In the genomic region with DNA sequence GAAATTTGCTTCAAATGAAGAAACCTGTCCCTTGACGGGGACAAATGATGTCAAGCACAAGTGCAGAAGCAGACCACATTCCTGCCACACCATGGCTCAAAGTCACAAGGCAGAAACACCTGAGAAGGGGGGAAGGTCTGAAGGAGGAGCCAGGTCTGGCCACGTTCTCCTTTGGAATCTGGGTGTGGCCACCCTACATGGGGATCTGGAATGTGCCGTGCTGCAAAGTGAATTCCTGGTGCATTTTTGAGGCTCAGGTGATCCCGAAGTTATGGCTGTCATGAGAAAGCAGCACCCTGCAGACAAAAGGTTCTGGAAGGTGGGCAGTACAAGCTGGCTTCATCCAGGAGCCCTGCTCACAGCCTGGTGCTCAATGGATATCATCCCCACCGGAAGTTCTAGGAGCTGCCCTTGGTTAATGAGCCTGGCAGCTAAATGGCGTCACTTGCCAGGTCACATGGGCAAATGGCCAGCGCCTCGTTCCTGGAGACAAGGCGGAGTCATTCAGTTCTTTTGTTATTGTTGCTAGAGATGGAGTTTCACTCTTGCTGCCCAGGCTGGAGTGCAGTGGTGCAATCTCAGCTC, we compare ENCODE assay signal across 15 cellular contexts. TPM values are rescaled to one million over a fixed set of nuclear protein-coding genes. Genes with fewer than 3 reads are reported as not detected.
DNase-seq lines count a peak whose midpoint lies in the region; ATAC-seq, FAIRE-seq and TF ChIP-seq lines count a peak whose summit lies in the region.
"Had no signal": no experiment of that assay in that cellular context is flagged by ENCODE, and none has a peak within 500 bp of the region (broad histone marks: within the 10 kb centered on the region; RNA-seq: fewer than 3 reads in every experiment).

No MANE protein-coding gene starts in this region.

- DNase-seq in NCI-H748 (lab: John Stamatoyannopoulos, UW; ENCODE audit: unreplicated experiment) (peak; percentile 36), NCI-H748 treated with DMSO at 0.1 percent for 48 hours (lab: John Stamatoyannopoulos, UW) (no peak), body of pancreas (peak; percentile 57 to 71 (median 64)), kidney (peak; percentile 92), ureter (ENCODE audit: low spot score) (peak; percentile 54), superior temporal gyrus (ENCODE audit: extremely low spot score) (no peak), NCI-H146 treated with DMSO at 0.1 percent for 48 hours (lab: John Stamatoyannopoulos, UW; ENCODE audit: unreplicated experiment) (no peak)
- DNase-seq: activated CD8-positive, alpha-beta memory T cell treated with anti-CD3 and anti-CD28 coated beads, Interleukin-2, amount 10 ng/mL, durations not matched to agents 7 days and 5 days; NCI-H510A treated with DMSO at 0.1 percent for 48 hours had no signal

- H3K4me3 ChIP-seq in body of pancreas (no peak overlapping the region), kidney (ENCODE audit: low read length in 2 of 2) (peak overlapping the region; percentile 33 to 43)
- H3K4me3 ChIP-seq: thoracic aorta had no signal

- no peaks in the 10 kb centered on the region for H3K9me3 ChIP-seq in body of pancreas
- no peaks in the 10 kb centered on the region for H3K9me3 ChIP-seq in kidney (ENCODE audit: control insufficient read depth in 1 of 2, low read length in 2 of 2)
- H3K9me3 ChIP-seq: thoracic aorta had no signal

- ATAC-seq in body of pancreas (peak; percentile 86), GM21515 (IDR thresholded peaks at IDR 0.05; ENCODE audit: unreplicated experiment) (no peak)
- ATAC-seq: activated CD8-positive, alpha-beta memory T cell treated with anti-CD3 and anti-CD28 coated beads, Interleukin-2, amount 10 ng/mL, durations not matched to agents 7 days and 5 days; natural killer cell treated with Interleukin-12 subunit alpha and Interleukin-12 subunit beta and Interleukin-15 and Interleukin-18, amount 100 ng/mL, for 72 hours; Right ventricle myocardium inferior had no signal

- 39 to 43% methylated on average over 5 to 9 of the region's 9 CpGs for WGBS in body of pancreas, 2 donors

- no peak overlapping the region for H3K9ac ChIP-seq in kidney (ENCODE audit: low read length in 2 of 2)

- FAIRE-seq in kidney (lab: Jason Lieb, UNC): no peak
- FAIRE-seq: islet of Langerhans, TTC549 had no signal

- intact Hi-C loops in body of pancreas (cut with DNase I): no loop called here
- intact Hi-C loops in kidney (cut with DNase I): no loop called here

- H3K4me1 ChIP-seq in body of pancreas: peaks cover 6% of the 10 kb centered on the region
- no peaks in the 10 kb centered on the region for H3K4me1 ChIP-seq in kidney (ENCODE audit: control insufficient read depth in 1 of 2, insufficient read depth in 1 of 2, low read depth in 1 of 2, low read length in 2 of 2)

- no peak for TF ChIP-seq POLR2A in body of pancreas (IDR thresholded peaks at IDR 0.05)

- H3K27me3 ChIP-seq in body of pancreas: no peaks in the 10 kb centered on the region

- H3K36me3 ChIP-seq in body of pancreas (replicated peaks in 1 of 2; ENCODE audit: insufficient read depth in 1 of 2, low read depth in 2 of 2) (no peaks in the 10 kb centered on the region), kidney (ENCODE audit: control insufficient read depth in 1 of 2, insufficient read depth in 2 of 2, low read length in 2 of 2) (no peaks in the 10 kb centered on the region)
- H3K36me3 ChIP-seq: thoracic aorta had no signal

- H3K27ac ChIP-seq in body of pancreas: peak overlapping the region in 3 of 4 donors; percentile 39 to 69 (median 47)
- H3K27ac ChIP-seq in kidney (ENCODE audit: low read depth in 2 of 2, low read length in 2 of 2): peak overlapping the region in 1 of 2 donors; percentile 67
- H3K27ac ChIP-seq: thoracic aorta had no signal

- TF ChIP-seq CTCF in body of pancreas (IDR thresholded peaks at IDR 0.05) (peak in 4 of 7 experiments; percentile 22 to 44 (median 37)), kidney (IDR thresholded peaks at IDR 0.05; ENCODE audit: borderline replicate concordance, extremely low read depth, insufficient read depth) (no peak)

RNA-seq across cellular contexts. Expression of a gene that starts 20.1 kb away (rescaled TPM):
- 10 to 100 TPM; 22.4 to 29.1 TPM for total RNA-seq in body of pancreas
- total RNA-seq in kidney: 23.7 TPM
- 6.8 TPM for polyA plus RNA-seq in kidney (ENCODE audit: insufficient read depth, low read depth, low replicate concordance)
- total RNA-seq in ureter: 23.3 TPM

Comparison
In these comparisons a context has a peak if more than half of its experiments do, and no peak if none do; other contexts are left out.
1. DNase-seq: peak in NCI-H748 (single experiment), body of pancreas (4 of 4), kidney (single experiment) and ureter (single experiment); none in NCI-H748 treated with DMSO at 0.1 percent for 48 hours (single experiment), superior temporal gyrus (single experiment) and NCI-H146 treated with DMSO at 0.1 percent for 48 hours (single experiment).
2. H3K4me3 ChIP-seq: peak in kidney (2 of 2); none in body of pancreas (0 of 2).